In genomic region chr17:18143044-18143936, GRCh38 we compare ENCODE assay signal across 9 cellular contexts. TPM values are rescaled to one million over a fixed set of nuclear protein-coding genes. Genes with fewer than 3 reads are reported as not detected.
DNase-seq lines count a peak whose midpoint lies in the region; ATAC-seq and TF ChIP-seq lines count a peak whose summit lies in the region.
"Had no signal": no experiment of that assay in that cellular context is flagged by ENCODE, and none has a peak within 500 bp of the region (broad histone marks: within the 10 kb centered on the region; RNA-seq: fewer than 3 reads in every experiment).

No MANE protein-coding gene starts in this region.

- BruUV-seq in HCT116 (replicated peaks; lab: Mats Ljungman, UMichigan), result no TSS peak

- no peaks in the 10 kb centered on the region for H4K20me1 ChIP-seq in HCT116 (ENCODE audit: insufficient read depth)

- H3K9ac ChIP-seq in HCT116 (ENCODE audit: low read length), result no peak overlapping the region

- TF ChIP-seq POLR2A in HCT116 (IDR thresholded peaks at IDR 0.05; ENCODE audit: borderline replicate concordance, extremely low read depth, insufficient read depth, insufficient read length) (no peak), heart left ventricle (IDR thresholded peaks at IDR 0.05) (no peak), Peyer's patch (IDR thresholded peaks at IDR 0.05) (no peak)

- no peaks in the 10 kb centered on the region for H3K79me2 ChIP-seq in HCT116 (ENCODE audit: insufficient read depth, low read length)

- intact Hi-C loops in HCT116 (cut with micrococcal nuclease), result loop anchor here (5.0 kb wide), 1 partner anchor 74 kb away; no protein-coding TSS in a partner anchor
- intact Hi-C loops in left colon (cut with DNase I, micrococcal nuclease), result loop anchor here in 1 of 2 donors (5.0 kb wide), 2 partner anchors 44 to 74 kb away; no protein-coding TSS in a partner anchor
- intact Hi-C loops in heart left ventricle (cut with DNase I), result loop anchor here in 8 of 10 donors (5.0 to 10.0 kb wide), 6 partner anchors 39 to 74 kb away; partner anchors contain the start of gene ALKBH5 (in 1 of the 8)

- peak; percentile 65 for ATAC-seq in HCT116
- peak; percentile 31 for ATAC-seq in left colon
- ATAC-seq in heart left ventricle, result no peak
- ATAC-seq in GM21528 (IDR thresholded peaks at IDR 0.05; ENCODE audit: low FRiP score, unreplicated experiment), result no peak
- ATAC-seq: pancreas had no signal

- TF ChIP-seq CTCF in HCT116 (IDR thresholded peaks at IDR 0.05 in 2 of 3, conservative IDR thresholded peaks at IDR 0.05 in 1 of 3; ENCODE audit: borderline replicate concordance in 1 of 3, insufficient read depth in 1 of 3, low read depth in 2 of 3, low read length in 2 of 3) (peak in 2 of 3 experiments; percentile 62 to 64; a peak in 4 of 6 replicates), heart left ventricle (IDR thresholded peaks at IDR 0.05) (peak in 2 of 12 donors; percentile 9 to 23), Peyer's patch (IDR thresholded peaks at IDR 0.05) (peak in 2 of 6 experiments; percentile 4 to 13)

- 76 to 84% (median 80%) methylated on average over 10 to 18 of the region's 18 CpGs for WGBS in heart left ventricle, 4 donors

- POLR2A ChIA-PET in HCT116 (lab: Charles Lee), result no interaction called here

- H3K4me3 ChIP-seq in HCT116 (replicated peaks in 1 of 2; ENCODE audit: low read depth in 1 of 2, low read length in 2 of 2), result no peak overlapping the region
- no peak overlapping the region for H3K4me3 ChIP-seq in heart left ventricle
- no peak overlapping the region for H3K4me3 ChIP-seq in Peyer's patch
- H3K4me3 ChIP-seq: pancreas had no signal

- no peak overlapping the region for H3K4me2 ChIP-seq in HCT116 (ENCODE audit: low read length)

- no peak overlapping the region for H2AFZ ChIP-seq in HCT116 (ENCODE audit: low read depth, low read length, poor library complexity, severe bottlenecking)

- H3K9me3 ChIP-seq in HCT116 (ENCODE audit: control insufficient read depth in 1 of 2, insufficient read depth in 1 of 2, low read depth in 1 of 2, low read length in 2 of 2), result no peaks in the 10 kb centered on the region
- H3K9me3 ChIP-seq in heart left ventricle, result no peaks in the 10 kb centered on the region
- H3K9me3 ChIP-seq in Peyer's patch, result no peaks in the 10 kb centered on the region
- H3K9me3 ChIP-seq: pancreas had no signal

- H3K36me3 ChIP-seq in HCT116 (ENCODE audit: control insufficient read depth in 1 of 2, insufficient read depth in 2 of 2, low read length in 2 of 2) (no peaks in the 10 kb centered on the region), heart left ventricle (no peaks in the 10 kb centered on the region), Peyer's patch (no peaks in the 10 kb centered on the region)
- H3K36me3 ChIP-seq: pancreas had no signal

- CTCF ChIA-PET in HCT116 (lab: Charles Lee), result interaction anchor here (0.7 to 5.7 kb wide), 3 partner anchors 9 to 46 kb away, joined by 3 to 27 read pairs (median 3); no protein-coding TSS in a partner anchor

- no peaks in the 10 kb centered on the region for H3K4me1 ChIP-seq in HCT116 (ENCODE audit: control insufficient read depth in 1 of 2, insufficient read depth in 2 of 2, low read length in 2 of 2)
- H3K4me1 ChIP-seq in heart left ventricle, result peaks cover 0 to 7% (median 0%) of the 10 kb centered on the region in 12 donors
- H3K4me1 ChIP-seq in Peyer's patch, result no peaks in the 10 kb centered on the region
- H3K4me1 ChIP-seq: pancreas had no signal

- DNase-seq in Daoy (ENCODE audit: low read depth), result peak; percentile 36
- no peak for DNase-seq in HCT116 (ENCODE audit: low read depth, low spot score)
- DNase-seq in UCSD-AML1 (lab: John Stamatoyannopoulos, UW; ENCODE audit: unreplicated experiment), result peak; percentile 22
- DNase-seq in left colon, result no peak
- DNase-seq in heart left ventricle, result no peak
- DNase-seq in activated T-cell treated with anti-CD3 and anti-CD28 coated beads, Interleukin-2, amount 50 U/mL, for 48 hours, result no peak
- DNase-seq in Peyer's patch, result no peak
- DNase-seq: pancreas had no signal

- H3K9me2 ChIP-seq in HCT116 (ENCODE audit: insufficient read depth), result no peaks in the 10 kb centered on the region

- H3K27ac ChIP-seq in HCT116 (ENCODE audit: low read depth, low read length) (no peak overlapping the region), heart left ventricle (no peak overlapping the region), Peyer's patch (no peak overlapping the region)
- H3K27ac ChIP-seq: pancreas had no signal

- TF ChIP-seq RAD21 in HCT116 (IDR thresholded peaks at IDR 0.05; ENCODE audit: low read depth), result no peak

- RAD21 ChIA-PET in HCT116 (lab: Charles Lee; ENCODE audit: low non-redundant PET in 1 of 2, low total read pairs in 2 of 2, uncharacterized antibody in 2 of 2, unreplicated experiment in 2 of 2), result no interaction called here

- H3K27me3 ChIP-seq in HCT116 (ENCODE audit: insufficient read depth, low read length) (no peaks in the 10 kb centered on the region), heart left ventricle (no peaks in the 10 kb centered on the region), Peyer's patch (no peaks in the 10 kb centered on the region)
- H3K27me3 ChIP-seq: pancreas had no signal

TF ChIP-seq in HCT116, 20 proteins besides CTCF, POLR2A, EP300 and RAD21:
- TF ChIP-seq REST (IDR thresholded peaks at IDR 0.05; ENCODE audit: low read depth) (no peak), SRF (IDR thresholded peaks at IDR 0.05; ENCODE audit: low read depth) (no peak), EZH2phosphoT487 (IDR thresholded peaks at IDR 0.05; ENCODE audit: borderline replicate concordance) (no peak), SIN3A (IDR thresholded peaks at IDR 0.05; ENCODE audit: low read depth) (no peak), JUND (IDR thresholded peaks at IDR 0.05) (no peak), YY1 (IDR thresholded peaks at IDR 0.05; ENCODE audit: extremely low read depth, insufficient replicate concordance, low read depth, low read length) (no peak), POLR2AphosphoS5 (IDR thresholded peaks at IDR 0.05; ENCODE audit: low read depth, low read length) (no peak; the same call in 1 of the 2 replicates)

RNA-seq across cellular contexts. Expression of gene MYO15A, which starts 34.7 kb away (rescaled TPM):
- total RNA-seq in Daoy (2014; rRNA removed; shearing (Covaris generic)), result 0.15 TPM in 1 of 2 replicates, not detected in the other
- total RNA-seq in HCT116 (2021; ENCODE audit: unreplicated experiment), result 2.8 TPM
- polyA plus RNA-seq in HCT116 (2012), result 5.4 and 5.7 TPM in 2 replicates
- total RNA-seq in left colon, result 1 to 10 TPM in 1 of 2 donors, under 1 TPM in 1; 0.75 to 2.4 TPM
- total RNA-seq in heart left ventricle, result under 1 TPM in 7 of 9 donors, not detected in 2; 0.12 to 0.53 (median 0.35) TPM
- under 1 TPM; 0.21 to 0.30 TPM for polyA plus RNA-seq in heart left ventricle
- 1 to 10 TPM in 3 of 4 donors, not detected in 1; 3.6 to 5.0 (median 3.8) TPM for total RNA-seq in Peyer's patch

RNA-seq across cellular contexts. Expression of gene ALKBH5, which starts 40.3 kb away (rescaled TPM):
- total RNA-seq in Daoy (2014; rRNA removed; shearing (Covaris generic)), result 88.0 and 94.3 TPM in 2 replicates
- total RNA-seq in HCT116 (2021; ENCODE audit: unreplicated experiment) (97.8 TPM), left colon (10 to 100 TPM; 83.7 to 89.8 TPM), heart left ventricle (100 to 1,000 TPM; 147 to 233 (median 198) TPM), Peyer's patch (10 to 100 TPM; 65.6 to 78.5 (median 72.9) TPM)
- 50.9 and 54.4 TPM in 2 replicates for polyA plus RNA-seq in HCT116 (2012)
- polyA plus RNA-seq in heart left ventricle, result 100 to 1,000 TPM in 1 of 2 donors, 10 to 100 TPM in 1; 89.2 to 122 TPM

RNA-seq across cellular contexts. Expression of gene DRG2, which starts 55.5 kb away (rescaled TPM):
- 41.4 and 64.6 TPM in 2 replicates for total RNA-seq in Daoy (2014; rRNA removed; shearing (Covaris generic))
- 41.0 TPM for total RNA-seq in HCT116 (2021; ENCODE audit: unreplicated experiment)
- 32.5 and 34.5 TPM in 2 replicates for polyA plus RNA-seq in HCT116 (2012)
- total RNA-seq in left colon, result 10 to 100 TPM; 25.4 to 29.3 TPM
- 10 to 100 TPM; 17.5 to 28.8 (median 19.5) TPM for total RNA-seq in heart left ventricle
- polyA plus RNA-seq in heart left ventricle, result 10 to 100 TPM; 28.0 to 29.0 TPM
- 10 to 100 TPM; 24.0 to 65.2 (median 48.5) TPM for total RNA-seq in Peyer's patch

Comparison
In these comparisons a context has a peak if more than half of its experiments do, and no peak if none do; other contexts are left out.
1. DNase-seq: peak in Daoy (single experiment) and UCSD-AML1 (single experiment); none in HCT116 (single experiment), left colon (0 of 2), heart left ventricle (0 of 5), activated T-cell treated with anti-CD3 and anti-CD28 coated beads, Interleukin-2, amount 50 U/mL, for 48 hours (0 of 2) and Peyer's patch (0 of 3).
2. ATAC-seq: peak in HCT116 (single experiment) and left colon (single experiment); none in heart left ventricle (0 of 4) and GM21528 (single experiment).